ENCODE assay signal across 31 cellular contexts in genomic region chr14:22475381-22475780, GRCh38.
DNase-seq lines count a peak whose midpoint lies in the region; ATAC-seq and TF ChIP-seq lines count a peak whose summit lies in the region.
"Had no signal": no experiment of that assay in that cellular context is flagged by ENCODE, and none has a peak within 500 bp of the region (broad histone marks: within the 10 kb centered on the region; RNA-seq: fewer than 3 reads in every experiment).

No MANE protein-coding gene starts in this region.

- H3K9ac ChIP-seq in Loucy (ENCODE audit: low read depth, low read length, poor library complexity, severe bottlenecking): peak overlapping the region; percentile 98

- peaks cover 7% of the 10 kb centered on the region for H3K36me3 Mint-ChIP-seq in activated T-cell treated with anti-CD3 and anti-CD28 coated beads, Interleukin-2, amount 50 U/mL, for 24 hours (ENCODE audit: low read depth)
- H3K36me3 Mint-ChIP-seq in activated B cell treated with CpG ODN at 0.5 μM for 24 hours (ENCODE audit: low read depth): no peaks in the 10 kb centered on the region
- peaks cover 2 to 3% of the 10 kb centered on the region in 2 donors for H3K36me3 Mint-ChIP-seq in stimulated activated naive B cell treated with anti-CD40 and anti-IgM and Interleukin-4, amounts not matched to agents 10 μg/mL and 1 μg/mL and 100 μg/mL, for 72 hours
- H3K36me3 Mint-ChIP-seq: CD8-positive, alpha-beta memory T cell; WTC11 had no signal

- peaks cover 4% of the 10 kb centered on the region for H3K4me1 Mint-ChIP-seq in activated T-cell treated with anti-CD3 and anti-CD28 coated beads, Interleukin-2, amount 50 U/mL, for 24 hours (ENCODE audit: low read depth)
- H3K4me1 Mint-ChIP-seq in activated B cell treated with CpG ODN at 0.5 μM for 24 hours: peaks cover 91% of the 10 kb centered on the region
- H3K4me1 Mint-ChIP-seq in stimulated activated naive B cell treated with anti-CD40 and anti-IgM and Interleukin-4, amounts not matched to agents 10 μg/mL and 1 μg/mL and 100 μg/mL, for 72 hours: peaks cover 56 to 88% of the 10 kb centered on the region in 2 donors
- H3K4me1 Mint-ChIP-seq: CD8-positive, alpha-beta memory T cell had no signal

- H3K79me2 ChIP-seq in Loucy (ENCODE audit: insufficient read depth, low read length): peaks cover 87% of the 10 kb centered on the region
- H3K79me2 ChIP-seq: hepatocyte had no signal

- DNase-seq in activated T-cell treated with anti-CD3 and anti-CD28 coated beads, Interleukin-2, amount 50 U/mL, for 24 hours: no peak
- DNase-seq in activated T-cell treated with anti-CD3 and anti-CD28 coated beads for 4 hours (no peak), activated B cell treated with CpG ODN at 0.5 μM for 24 hours (no peak), substantia nigra (lab: John Stamatoyannopoulos, UW) (no peak), sciatic nerve (ENCODE audit: low spot score) (no peak)
- no peak for DNase-seq in stimulated activated naive B cell treated with anti-CD40 and anti-IgM and Interleukin-4, amounts not matched to agents 10 μg/mL and 1 μg/mL and 100 μg/mL, for 72 hours
- DNase-seq: activated CD4-positive, alpha-beta T cell treated with anti-CD3 and anti-CD28 coated beads, Interleukin-2, amount 50 U/mL, for 4 hours; AML-193; body of pancreas; CD8-positive, alpha-beta memory T cell; cerebellar nuclear complex; DMS153; dorsolateral prefrontal cortex; gastrocnemius medialis; GF-D8; left cardiac atrium; mammary epithelial cell; NCI-H1092 treated with DMSO at 0.1 percent for 48 hours; NCI-H187; NCI-H2171 treated with DMSO at 0.1 percent for 48 hours; right cardiac atrium; SHP77 treated with DMSO at 0.1 percent for 48 hours; spleen; stimulated activated CD4-positive, alpha-beta T cell treated with anti-CD3 and anti-CD28 coated beads, Interleukin-2, amount 100 ng/mL, for 48 hours; SW 1271 had no signal

- CTCF ChIA-PET in activated B cell treated with CpG ODN at 0.5 μM for 24 hours (lab: Charles Lee): interaction anchor here (1.6 to 9.2 kb wide), 4 partner anchors 75 to 94 kb away, joined by 5 to 113 read pairs (median 40); no protein-coding TSS in a partner anchor

- peak overlapping the region; percentile 77 for H3K4me3 ChIP-seq in Loucy (ENCODE audit: low read length, poor library complexity, severe bottlenecking)
- H3K4me3 ChIP-seq: body of pancreas, dorsolateral prefrontal cortex, gastrocnemius medialis, hepatocyte, spleen had no signal

- no peaks in the 10 kb centered on the region for H3K9me2 ChIP-seq in Loucy (replicated peaks; ENCODE audit: low read depth, low read length)

- no peaks in the 10 kb centered on the region for H3K27me3 Mint-ChIP-seq in activated T-cell treated with anti-CD3 and anti-CD28 coated beads, Interleukin-2, amount 50 U/mL, for 24 hours
- no peaks in the 10 kb centered on the region for H3K27me3 Mint-ChIP-seq in activated B cell treated with CpG ODN at 0.5 μM for 24 hours
- H3K27me3 Mint-ChIP-seq in stimulated activated naive B cell treated with anti-CD40 and anti-IgM and Interleukin-4, amounts not matched to agents 10 μg/mL and 1 μg/mL and 100 μg/mL, for 72 hours: no peaks in the 10 kb centered on the region
- H3K27me3 Mint-ChIP-seq: CD8-positive, alpha-beta memory T cell had no signal

- H3K4me2 ChIP-seq in Loucy (ENCODE audit: low read depth, low read length, poor library complexity, severe bottlenecking): peak overlapping the region; percentile 93
- H3K4me2 ChIP-seq: hepatocyte had no signal

- no peaks in the 10 kb centered on the region for H3K9me3 Mint-ChIP-seq in activated T-cell treated with anti-CD3 and anti-CD28 coated beads, Interleukin-2, amount 50 U/mL, for 24 hours
- no peaks in the 10 kb centered on the region for H3K9me3 Mint-ChIP-seq in activated B cell treated with CpG ODN at 0.5 μM for 24 hours
- H3K9me3 Mint-ChIP-seq in stimulated activated naive B cell treated with anti-CD40 and anti-IgM and Interleukin-4, amounts not matched to agents 10 μg/mL and 1 μg/mL and 100 μg/mL, for 72 hours: no peaks in the 10 kb centered on the region
- H3K9me3 Mint-ChIP-seq: activated T-helper 2 cell treated with anti-CD3 and anti-CD28 coated beads, Interferon-gamma antibody, Interleukin-2, Interleukin-4, amounts not matched to agents 10 μg/mL and 5 μg/mL and 100 μg/mL, durations not matched to agents 14 hours and 24 hours and 36 hours; CD8-positive, alpha-beta memory T cell; WTC11 had no signal

- H3K27ac ChIP-seq in substantia nigra (ENCODE audit: low read depth, low read length, poor library complexity, severe bottlenecking): no peak overlapping the region
- H3K27ac ChIP-seq: body of pancreas, dorsolateral prefrontal cortex, gastrocnemius medialis, hepatocyte had no signal

- ATAC-seq in activated B cell treated with CpG ODN at 0.5 μM for 24 hours (ENCODE audit: low read depth) (no peak), HG02678 (IDR thresholded peaks at IDR 0.05; ENCODE audit: unreplicated experiment) (no peak), sciatic nerve (no peak)
- peak in 1 of 2 donors; percentile 37 for ATAC-seq in stimulated activated naive B cell treated with anti-CD40 and anti-IgM and Interleukin-4, amounts not matched to agents 10 μg/mL and 1 μg/mL and 100 μg/mL, for 72 hours (replicated peaks)
- ATAC-seq: body of pancreas, gastrocnemius medialis, left cardiac atrium, Panc1, right cardiac atrium had no signal

- POLR2A ChIA-PET in activated B cell treated with CpG ODN at 0.5 μM for 24 hours (lab: Charles Lee): interaction anchor here (1.0 to 17.2 kb wide), 3 partner anchors 14 to 75 kb away, joined by 7 to 243 read pairs (median 27); no protein-coding TSS in a partner anchor

- peak overlapping the region; percentile 11 for H3K27ac Mint-ChIP-seq in activated T-cell treated with anti-CD3 and anti-CD28 coated beads, Interleukin-2, amount 50 U/mL, for 24 hours
- peak overlapping the region; percentile 89 for H3K27ac Mint-ChIP-seq in activated B cell treated with CpG ODN at 0.5 μM for 24 hours
- peak overlapping the region; percentile 89 for H3K27ac Mint-ChIP-seq in stimulated activated naive B cell treated with anti-CD40 and anti-IgM and Interleukin-4, amounts not matched to agents 10 μg/mL and 1 μg/mL and 100 μg/mL, for 72 hours
- H3K27ac Mint-ChIP-seq: activated T-helper 2 cell treated with anti-CD3 and anti-CD28 coated beads, Interferon-gamma antibody, Interleukin-2, Interleukin-4, amounts not matched to agents 10 μg/mL and 5 μg/mL and 100 μg/mL, durations not matched to agents 14 hours and 24 hours and 36 hours; WTC11 had no signal

- H3K36me3 ChIP-seq in Loucy (ENCODE audit: insufficient read depth, low read length): peaks cover 21% of the 10 kb centered on the region
- H3K36me3 ChIP-seq: gastrocnemius medialis, spleen had no signal

- no peak for TF ChIP-seq CTCF in Loucy (conservative IDR thresholded peaks at IDR 0.05; ENCODE audit: low read length)
- TF ChIP-seq CTCF in activated B cell treated with CpG ODN at 0.5 μM for 24 hours (IDR thresholded peaks at IDR 0.05): no peak

- peak overlapping the region; percentile 48 for H3K4me3 Mint-ChIP-seq in activated T-cell treated with anti-CD3 and anti-CD28 coated beads, Interleukin-2, amount 50 U/mL, for 24 hours
- no peak overlapping the region for H3K4me3 Mint-ChIP-seq in activated B cell treated with CpG ODN at 0.5 μM for 24 hours
- H3K4me3 Mint-ChIP-seq in stimulated activated naive B cell treated with anti-CD40 and anti-IgM and Interleukin-4, amounts not matched to agents 10 μg/mL and 1 μg/mL and 100 μg/mL, for 72 hours: peak overlapping the region; percentile 52 to 67
- H3K4me3 Mint-ChIP-seq: WTC11 had no signal

- H3K9me3 ChIP-seq in Loucy (ENCODE audit: insufficient read depth, low read depth, low read length): no peaks in the 10 kb centered on the region
- H3K9me3 ChIP-seq: body of pancreas, gastrocnemius medialis, spleen had no signal

- H3F3A ChIP-seq in Loucy (ENCODE audit: low read depth): no peaks in the 10 kb centered on the region

- intact Hi-C loops in activated B cell treated with CpG ODN at 0.5 μM for 24 hours (cut with micrococcal nuclease): loop anchor here (5.0 kb wide), 1 partner anchor 582 kb away; the partner anchor contains the start of gene CDH24
- intact Hi-C loops in sciatic nerve (cut with DNase I): no loop called here

- H2AFZ ChIP-seq in Loucy (ENCODE audit: low read length): no peak overlapping the region
- H2AFZ ChIP-seq: hepatocyte had no signal

- no peaks in the 10 kb centered on the region for H3K27me3 ChIP-seq in Loucy (ENCODE audit: insufficient read depth, low read length, poor library complexity, severe bottlenecking)
- H3K27me3 ChIP-seq: body of pancreas, gastrocnemius medialis, hepatocyte, spleen had no signal

- peaks cover 96% of the 10 kb centered on the region for H3K4me1 ChIP-seq in Loucy (ENCODE audit: insufficient read depth, low read length, poor library complexity, severe bottlenecking)
- H3K4me1 ChIP-seq: body of pancreas had no signal

- H4K20me1 ChIP-seq in Loucy (ENCODE audit: insufficient read depth, low read length, poor library complexity, severe bottlenecking): no peaks in the 10 kb centered on the region

Comparison
In these comparisons a context has a peak if more than half of its experiments do, and no peak if none do; other contexts are left out.
1. H3K27ac Mint-ChIP-seq: peak in every context shown above with its lines; median percentile 89 in activated B cell treated with CpG ODN at 0.5 μM for 24 hours; 89 in stimulated activated naive B cell treated with anti-CD40 and anti-IgM and Interleukin-4, amounts not matched to agents 10 μg/mL and 1 μg/mL and 100 μg/mL, for 72 hours; 11 in activated T-cell treated with anti-CD3 and anti-CD28 coated beads, Interleukin-2, amount 50 U/mL, for 24 hours.